In the genomic region with DNA sequence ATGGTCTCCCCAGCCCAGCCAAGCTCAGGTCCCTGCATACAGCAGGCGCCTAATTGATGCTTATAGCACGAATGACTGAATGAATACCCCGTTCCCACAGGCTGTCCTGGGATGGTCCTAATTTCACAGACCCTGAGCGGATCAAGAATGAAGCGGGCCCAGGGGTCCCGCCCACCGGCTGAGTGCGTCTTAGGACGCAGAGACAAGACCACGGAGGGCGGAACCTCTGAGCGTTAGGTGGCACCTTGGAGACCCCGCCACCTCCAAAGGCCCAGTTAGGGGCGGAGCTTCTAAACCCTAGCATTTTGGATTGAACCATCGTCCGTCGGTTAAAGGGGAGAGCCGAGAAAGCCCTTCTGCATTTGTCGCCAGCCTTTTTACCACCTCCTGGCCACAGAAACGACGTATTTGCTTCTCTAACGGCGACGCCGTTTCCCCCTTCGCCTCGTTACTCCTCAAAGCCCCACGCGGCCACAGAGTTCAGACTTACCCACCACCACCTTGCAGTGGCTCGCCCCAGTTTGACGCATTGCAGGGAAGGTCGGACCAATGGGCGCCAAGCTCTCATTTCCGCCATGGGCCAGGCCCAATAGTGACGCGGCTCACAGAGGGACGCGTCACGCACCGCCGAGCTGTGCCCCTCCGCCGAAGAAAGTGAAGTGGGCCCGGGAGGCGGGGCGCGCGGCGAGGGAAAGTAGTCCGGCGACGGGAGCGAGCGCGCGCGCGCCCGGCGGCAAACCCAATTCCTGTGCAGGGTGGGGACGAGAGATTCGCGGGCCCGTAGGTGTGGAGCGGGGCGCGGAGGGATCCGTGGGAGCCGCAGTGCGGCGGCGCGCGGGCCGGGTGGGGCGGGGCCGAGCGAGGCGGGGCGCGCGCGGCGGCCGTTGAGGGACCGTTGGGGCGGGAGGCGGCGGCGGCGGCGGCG, we compare ENCODE assay signal across 1 cellular context.
TF ChIP-seq lines count a peak whose summit lies in the region.

No MANE protein-coding gene starts in this region.

TF ChIP-seq in GM12878, 131 proteins besides CTCF, POLR2A, EP300 and RAD21 (continued from another document and continues in another):
- TF ChIP-seq NFYA (IDR thresholded peaks at IDR 0.05; ENCODE audit: borderline replicate concordance, low read depth, low read length) (no peak; the same call in 1 of the 2 replicates), SMARCA5 (IDR thresholded peaks at IDR 0.05) (peak; percentile 94), CHD2 (IDR thresholded peaks at IDR 0.05; ENCODE audit: borderline replicate concordance, low read depth, low read length) (peak; percentile 98), PML (IDR thresholded peaks at IDR 0.05; ENCODE audit: low read length) (peak; percentile 85), RUNX3 (IDR thresholded peaks at IDR 0.05; ENCODE audit: low read length) (peak; percentile 74; the same call in 1 of the 2 replicates), SREBF1 (IDR thresholded peaks at IDR 0.05; ENCODE audit: low read length) (peak; percentile 99), KAT2A (conservative IDR thresholded peaks at IDR 0.05; ENCODE audit: control insufficient read depth, low read depth, low read length) (no peak), CHD1 (IDR thresholded peaks at IDR 0.05; ENCODE audit: low read depth, low read length) (peak; percentile 99), ATF7 (IDR thresholded peaks at IDR 0.05; ENCODE audit: low read depth) (peak; percentile 100), NRF1 (conservative IDR thresholded peaks at IDR 0.05; ENCODE audit: low read depth, low read length) (no peak), MYC (IDR thresholded peaks at IDR 0.05; ENCODE audit: insufficient read depth, insufficient read length, insufficient replicate concordance, low read length, severe bottlenecking) (no peak), NFIC (IDR thresholded peaks at IDR 0.05; ENCODE audit: low read depth, low read length) (peak; percentile 71), ZBED1 (IDR thresholded peaks at IDR 0.05; ENCODE audit: borderline replicate concordance) (no peak), TARDBP (IDR thresholded peaks at IDR 0.05; ENCODE audit: borderline replicate concordance) (peak; percentile 96), ETV6 (conservative IDR thresholded peaks at IDR 0.05 in 1 of 2, IDR thresholded peaks at IDR 0.05 in 1 of 2; ENCODE audit: borderline replicate concordance in 1 of 2, low read depth in 1 of 2) (0 out of 4 replicates have a peak, but pooled peaks of 1 of the 2 experiments have one; percentile 35), JUNB (IDR thresholded peaks at IDR 0.05) (0 out of 2 replicates have a peak, but pooled peaks have one; percentile 9), RCOR1 (conservative IDR thresholded peaks at IDR 0.05; ENCODE audit: low read depth, low read length) (0 out of 2 replicates have a peak, but pooled peaks have one; percentile 33), GATAD2B (conservative IDR thresholded peaks at IDR 0.05; ENCODE audit: low read depth) (no peak; the same call in 1 of the 2 replicates), CREB1 (IDR thresholded peaks at IDR 0.05; ENCODE audit: low read depth) (peak; percentile 94), EZH2 (IDR thresholded peaks at IDR 0.05; ENCODE audit: borderline replicate concordance, control insufficient read depth, low read depth, low read length) (no peak), MEF2B (IDR thresholded peaks at IDR 0.05; ENCODE audit: partially characterized antibody, poor library complexity, severe bottlenecking) (peak; percentile 67), SUPT20H (IDR thresholded peaks at IDR 0.05; ENCODE audit: borderline replicate concordance, control insufficient read depth, low read depth, low read length) (no peak), BACH1 (IDR thresholded peaks at IDR 0.05; ENCODE audit: borderline replicate concordance) (peak; percentile 77)
- TF ChIP-seq, protein P1, sequence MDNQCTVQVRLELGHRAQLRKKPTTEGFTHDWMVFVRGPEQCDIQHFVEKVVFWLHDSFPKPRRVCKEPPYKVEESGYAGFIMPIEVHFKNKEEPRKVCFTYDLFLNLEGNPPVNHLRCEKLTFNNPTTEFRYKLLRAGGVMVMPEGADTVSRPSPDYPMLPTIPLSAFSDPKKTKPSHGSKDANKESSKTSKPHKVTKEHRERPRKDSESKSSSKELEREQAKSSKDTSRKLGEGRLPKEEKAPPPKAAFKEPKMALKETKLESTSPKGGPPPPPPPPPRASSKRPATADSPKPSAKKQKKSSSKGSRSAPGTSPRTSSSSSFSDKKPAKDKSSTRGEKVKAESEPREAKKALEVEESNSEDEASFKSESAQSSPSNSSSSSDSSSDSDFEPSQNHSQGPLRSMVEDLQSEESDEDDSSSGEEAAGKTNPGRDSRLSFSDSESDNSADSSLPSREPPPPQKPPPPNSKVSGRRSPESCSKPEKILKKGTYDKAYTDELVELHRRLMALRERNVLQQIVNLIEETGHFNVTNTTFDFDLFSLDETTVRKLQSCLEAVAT (IDR thresholded peaks at IDR 0.05) = peak; percentile 89
- TF ChIP-seq, protein P2, sequence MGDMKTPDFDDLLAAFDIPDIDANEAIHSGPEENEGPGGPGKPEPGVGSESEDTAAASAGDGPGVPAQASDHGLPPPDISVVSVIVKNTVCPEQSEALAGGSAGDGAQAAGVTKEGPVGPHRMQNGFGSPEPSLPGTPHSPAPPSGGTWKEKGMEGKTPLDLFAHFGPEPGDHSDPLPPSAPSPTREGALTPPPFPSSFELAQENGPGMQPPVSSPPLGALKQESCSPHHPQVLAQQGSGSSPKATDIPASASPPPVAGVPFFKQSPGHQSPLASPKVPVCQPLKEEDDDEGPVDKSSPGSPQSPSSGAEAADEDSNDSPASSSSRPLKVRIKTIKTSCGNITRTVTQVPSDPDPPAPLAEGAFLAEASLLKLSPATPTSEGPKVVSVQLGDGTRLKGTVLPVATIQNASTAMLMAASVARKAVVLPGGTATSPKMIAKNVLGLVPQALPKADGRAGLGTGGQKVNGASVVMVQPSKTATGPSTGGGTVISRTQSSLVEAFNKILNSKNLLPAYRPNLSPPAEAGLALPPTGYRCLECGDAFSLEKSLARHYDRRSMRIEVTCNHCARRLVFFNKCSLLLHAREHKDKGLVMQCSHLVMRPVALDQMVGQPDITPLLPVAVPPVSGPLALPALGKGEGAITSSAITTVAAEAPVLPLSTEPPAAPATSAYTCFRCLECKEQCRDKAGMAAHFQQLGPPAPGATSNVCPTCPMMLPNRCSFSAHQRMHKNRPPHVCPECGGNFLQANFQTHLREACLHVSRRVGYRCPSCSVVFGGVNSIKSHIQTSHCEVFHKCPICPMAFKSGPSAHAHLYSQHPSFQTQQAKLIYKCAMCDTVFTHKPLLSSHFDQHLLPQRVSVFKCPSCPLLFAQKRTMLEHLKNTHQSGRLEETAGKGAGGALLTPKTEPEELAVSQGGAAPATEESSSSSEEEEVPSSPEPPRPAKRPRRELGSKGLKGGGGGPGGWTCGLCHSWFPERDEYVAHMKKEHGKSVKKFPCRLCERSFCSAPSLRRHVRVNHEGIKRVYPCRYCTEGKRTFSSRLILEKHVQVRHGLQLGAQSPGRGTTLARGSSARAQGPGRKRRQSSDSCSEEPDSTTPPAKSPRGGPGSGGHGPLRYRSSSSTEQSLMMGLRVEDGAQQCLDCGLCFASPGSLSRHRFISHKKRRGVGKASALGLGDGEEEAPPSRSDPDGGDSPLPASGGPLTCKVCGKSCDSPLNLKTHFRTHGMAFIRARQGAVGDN (IDR thresholded peaks at IDR 0.05) = no peak
- TF ChIP-seq, protein P3, sequence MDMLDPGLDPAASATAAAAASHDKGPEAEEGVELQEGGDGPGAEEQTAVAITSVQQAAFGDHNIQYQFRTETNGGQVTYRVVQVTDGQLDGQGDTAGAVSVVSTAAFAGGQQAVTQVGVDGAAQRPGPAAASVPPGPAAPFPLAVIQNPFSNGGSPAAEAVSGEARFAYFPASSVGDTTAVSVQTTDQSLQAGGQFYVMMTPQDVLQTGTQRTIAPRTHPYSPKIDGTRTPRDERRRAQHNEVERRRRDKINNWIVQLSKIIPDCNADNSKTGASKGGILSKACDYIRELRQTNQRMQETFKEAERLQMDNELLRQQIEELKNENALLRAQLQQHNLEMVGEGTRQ (IDR thresholded peaks at IDR 0.05; ENCODE audit: borderline replicate concordance, low read depth, low read length) = no peak
- TF ChIP-seq, protein P4, sequence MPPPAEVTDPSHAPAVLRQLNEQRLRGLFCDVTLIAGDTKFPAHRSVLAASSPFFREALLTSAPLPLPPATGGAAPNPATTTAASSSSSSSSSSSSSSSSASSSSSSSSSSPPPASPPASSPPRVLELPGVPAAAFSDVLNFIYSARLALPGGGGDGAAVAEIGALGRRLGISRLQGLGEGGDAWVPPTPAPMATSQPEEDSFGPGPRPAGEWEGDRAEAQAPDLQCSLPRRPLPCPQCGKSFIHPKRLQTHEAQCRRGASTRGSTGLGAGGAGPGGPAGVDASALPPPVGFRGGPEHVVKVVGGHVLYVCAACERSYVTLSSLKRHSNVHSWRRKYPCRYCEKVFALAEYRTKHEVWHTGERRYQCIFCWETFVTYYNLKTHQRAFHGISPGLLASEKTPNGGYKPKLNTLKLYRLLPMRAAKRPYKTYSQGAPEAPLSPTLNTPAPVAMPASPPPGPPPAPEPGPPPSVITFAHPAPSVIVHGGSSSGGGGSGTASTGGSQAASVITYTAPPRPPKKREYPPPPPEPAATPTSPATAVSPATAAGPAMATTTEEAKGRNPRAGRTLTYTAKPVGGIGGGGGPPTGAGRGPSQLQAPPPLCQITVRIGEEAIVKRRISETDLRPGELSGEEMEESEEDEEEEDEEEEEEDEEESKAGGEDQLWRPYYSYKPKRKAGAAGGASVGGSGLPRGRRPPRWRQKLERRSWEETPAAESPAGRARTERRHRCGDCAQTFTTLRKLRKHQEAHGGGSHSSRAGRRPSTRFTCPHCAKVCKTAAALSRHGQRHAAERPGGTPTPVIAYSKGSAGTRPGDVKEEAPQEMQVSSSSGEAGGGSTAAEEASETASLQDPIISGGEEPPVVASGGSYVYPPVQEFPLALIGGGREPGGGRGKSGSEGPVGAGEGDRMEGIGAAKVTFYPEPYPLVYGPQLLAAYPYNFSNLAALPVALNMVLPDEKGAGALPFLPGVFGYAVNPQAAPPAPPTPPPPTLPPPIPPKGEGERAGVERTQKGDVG (CRISPR knock-in tag; IDR thresholded peaks at IDR 0.05) = no peak
- TF ChIP-seq, protein P5, sequence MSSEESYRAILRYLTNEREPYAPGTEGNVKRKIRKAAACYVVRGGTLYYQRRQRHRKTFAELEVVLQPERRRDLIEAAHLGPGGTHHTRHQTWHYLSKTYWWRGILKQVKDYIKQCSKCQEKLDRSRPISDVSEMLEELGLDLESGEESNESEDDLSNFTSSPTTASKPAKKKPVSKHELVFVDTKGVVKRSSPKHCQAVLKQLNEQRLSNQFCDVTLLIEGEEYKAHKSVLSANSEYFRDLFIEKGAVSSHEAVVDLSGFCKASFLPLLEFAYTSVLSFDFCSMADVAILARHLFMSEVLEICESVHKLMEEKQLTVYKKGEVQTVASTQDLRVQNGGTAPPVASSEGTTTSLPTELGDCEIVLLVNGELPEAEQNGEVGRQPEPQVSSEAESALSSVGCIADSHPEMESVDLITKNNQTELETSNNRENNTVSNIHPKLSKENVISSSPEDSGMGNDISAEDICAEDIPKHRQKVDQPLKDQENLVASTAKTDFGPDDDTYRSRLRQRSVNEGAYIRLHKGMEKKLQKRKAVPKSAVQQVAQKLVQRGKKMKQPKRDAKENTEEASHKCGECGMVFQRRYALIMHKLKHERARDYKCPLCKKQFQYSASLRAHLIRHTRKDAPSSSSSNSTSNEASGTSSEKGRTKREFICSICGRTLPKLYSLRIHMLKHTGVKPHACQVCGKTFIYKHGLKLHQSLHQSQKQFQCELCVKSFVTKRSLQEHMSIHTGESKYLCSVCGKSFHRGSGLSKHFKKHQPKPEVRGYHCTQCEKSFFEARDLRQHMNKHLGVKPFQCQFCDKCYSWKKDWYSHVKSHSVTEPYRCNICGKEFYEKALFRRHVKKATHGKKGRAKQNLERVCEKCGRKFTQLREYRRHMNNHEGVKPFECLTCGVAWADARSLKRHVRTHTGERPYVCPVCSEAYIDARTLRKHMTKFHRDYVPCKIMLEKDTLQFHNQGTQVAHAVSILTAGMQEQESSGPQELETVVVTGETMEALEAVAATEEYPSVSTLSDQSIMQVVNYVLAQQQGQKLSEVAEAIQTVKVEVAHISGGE (CRISPR knock-in tag; IDR thresholded peaks at IDR 0.05) = no peak
- TF ChIP-seq, protein P6, sequence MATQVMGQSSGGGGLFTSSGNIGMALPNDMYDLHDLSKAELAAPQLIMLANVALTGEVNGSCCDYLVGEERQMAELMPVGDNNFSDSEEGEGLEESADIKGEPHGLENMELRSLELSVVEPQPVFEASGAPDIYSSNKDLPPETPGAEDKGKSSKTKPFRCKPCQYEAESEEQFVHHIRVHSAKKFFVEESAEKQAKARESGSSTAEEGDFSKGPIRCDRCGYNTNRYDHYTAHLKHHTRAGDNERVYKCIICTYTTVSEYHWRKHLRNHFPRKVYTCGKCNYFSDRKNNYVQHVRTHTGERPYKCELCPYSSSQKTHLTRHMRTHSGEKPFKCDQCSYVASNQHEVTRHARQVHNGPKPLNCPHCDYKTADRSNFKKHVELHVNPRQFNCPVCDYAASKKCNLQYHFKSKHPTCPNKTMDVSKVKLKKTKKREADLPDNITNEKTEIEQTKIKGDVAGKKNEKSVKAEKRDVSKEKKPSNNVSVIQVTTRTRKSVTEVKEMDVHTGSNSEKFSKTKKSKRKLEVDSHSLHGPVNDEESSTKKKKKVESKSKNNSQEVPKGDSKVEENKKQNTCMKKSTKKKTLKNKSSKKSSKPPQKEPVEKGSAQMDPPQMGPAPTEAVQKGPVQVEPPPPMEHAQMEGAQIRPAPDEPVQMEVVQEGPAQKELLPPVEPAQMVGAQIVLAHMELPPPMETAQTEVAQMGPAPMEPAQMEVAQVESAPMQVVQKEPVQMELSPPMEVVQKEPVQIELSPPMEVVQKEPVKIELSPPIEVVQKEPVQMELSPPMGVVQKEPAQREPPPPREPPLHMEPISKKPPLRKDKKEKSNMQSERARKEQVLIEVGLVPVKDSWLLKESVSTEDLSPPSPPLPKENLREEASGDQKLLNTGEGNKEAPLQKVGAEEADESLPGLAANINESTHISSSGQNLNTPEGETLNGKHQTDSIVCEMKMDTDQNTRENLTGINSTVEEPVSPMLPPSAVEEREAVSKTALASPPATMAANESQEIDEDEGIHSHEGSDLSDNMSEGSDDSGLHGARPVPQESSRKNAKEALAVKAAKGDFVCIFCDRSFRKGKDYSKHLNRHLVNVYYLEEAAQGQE (IDR thresholded peaks at IDR 0.05; ENCODE audit: low read depth, low read length) = no peak
- TF ChIP-seq, protein P7, sequence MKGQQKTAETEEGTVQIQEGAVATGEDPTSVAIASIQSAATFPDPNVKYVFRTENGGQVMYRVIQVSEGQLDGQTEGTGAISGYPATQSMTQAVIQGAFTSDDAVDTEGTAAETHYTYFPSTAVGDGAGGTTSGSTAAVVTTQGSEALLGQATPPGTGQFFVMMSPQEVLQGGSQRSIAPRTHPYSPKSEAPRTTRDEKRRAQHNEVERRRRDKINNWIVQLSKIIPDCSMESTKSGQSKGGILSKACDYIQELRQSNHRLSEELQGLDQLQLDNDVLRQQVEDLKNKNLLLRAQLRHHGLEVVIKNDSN (IDR thresholded peaks at IDR 0.05; ENCODE audit: borderline replicate concordance, extremely low read length, insufficient read depth, low read depth, low read length) = no peak
- TF ChIP-seq, protein P8, sequence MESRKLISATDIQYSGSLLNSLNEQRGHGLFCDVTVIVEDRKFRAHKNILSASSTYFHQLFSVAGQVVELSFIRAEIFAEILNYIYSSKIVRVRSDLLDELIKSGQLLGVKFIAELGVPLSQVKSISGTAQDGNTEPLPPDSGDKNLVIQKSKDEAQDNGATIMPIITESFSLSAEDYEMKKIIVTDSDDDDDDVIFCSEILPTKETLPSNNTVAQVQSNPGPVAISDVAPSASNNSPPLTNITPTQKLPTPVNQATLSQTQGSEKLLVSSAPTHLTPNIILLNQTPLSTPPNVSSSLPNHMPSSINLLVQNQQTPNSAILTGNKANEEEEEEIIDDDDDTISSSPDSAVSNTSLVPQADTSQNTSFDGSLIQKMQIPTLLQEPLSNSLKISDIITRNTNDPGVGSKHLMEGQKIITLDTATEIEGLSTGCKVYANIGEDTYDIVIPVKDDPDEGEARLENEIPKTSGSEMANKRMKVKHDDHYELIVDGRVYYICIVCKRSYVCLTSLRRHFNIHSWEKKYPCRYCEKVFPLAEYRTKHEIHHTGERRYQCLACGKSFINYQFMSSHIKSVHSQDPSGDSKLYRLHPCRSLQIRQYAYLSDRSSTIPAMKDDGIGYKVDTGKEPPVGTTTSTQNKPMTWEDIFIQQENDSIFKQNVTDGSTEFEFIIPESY (IDR thresholded peaks at IDR 0.05) = peak; percentile 52; the same call in 1 of the 2 replicates
